8 cellular contexts compared by ENCODE assay signal in the genomic region with DNA sequence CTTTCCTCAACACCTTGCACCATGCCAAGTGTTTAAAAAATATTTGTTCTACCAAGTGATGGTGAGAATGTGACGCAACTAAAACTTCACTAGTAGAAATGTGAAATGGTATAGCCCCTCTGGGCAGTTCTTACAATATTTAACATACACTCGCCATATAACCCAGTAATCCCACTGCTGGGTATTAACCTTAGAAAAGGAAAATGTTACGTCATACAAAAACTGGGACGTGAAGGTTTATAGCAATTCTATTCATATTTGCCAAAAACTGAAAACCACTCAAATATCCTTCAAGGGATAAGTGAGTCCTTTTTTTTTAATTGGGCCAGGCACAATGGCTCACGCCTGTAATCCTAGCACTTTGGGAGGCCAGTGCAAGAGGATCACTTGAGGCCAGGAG.
"Had no signal": no experiment of that assay in that cellular context is flagged by ENCODE, and none has a peak within 500 bp of the region (broad histone marks: within the 10 kb centered on the region; RNA-seq: fewer than 3 reads in every experiment).

No MANE protein-coding gene starts in this region.

- ATAC-seq: GM12878 had no signal

- DNase-seq: GDM1, GF-D8 had no signal

- H3K4me3 ChIP-seq: GM12878 had no signal

- FAIRE-seq: G401.6, GM12878, GM12891, GM12892, GM18507, GM19239 had no signal
